Comparison of ENCODE assay signal across 16 cellular contexts in genomic region chr18:75407468-75408437, GRCh38. TPM values are rescaled to one million over a fixed set of nuclear protein-coding genes. Genes with fewer than 3 reads are reported as not detected.
DNase-seq lines count a peak whose midpoint lies in the region; ATAC-seq, FAIRE-seq and TF ChIP-seq lines count a peak whose summit lies in the region.
"Had no signal": no experiment of that assay in that cellular context is flagged by ENCODE, and none has a peak within 500 bp of the region (broad histone marks: within the 10 kb centered on the region; RNA-seq: fewer than 3 reads in every experiment).

No MANE protein-coding gene starts in this region.

- no peak overlapping the region for H3K4ac ChIP-seq in H9 (ENCODE audit: low read depth, low read length)

- H3K9me2 ChIP-seq in hepatocyte (replicated peaks; ENCODE audit: insufficient read depth) = no peaks in the 10 kb centered on the region

- H3K79me2 ChIP-seq in H9 (ENCODE audit: insufficient read depth, low read length) = no peaks in the 10 kb centered on the region
- H3K79me2 ChIP-seq in astrocyte (ENCODE audit: insufficient read depth, low read length) = no peaks in the 10 kb centered on the region
- no peaks in the 10 kb centered on the region for H3K79me2 ChIP-seq in hepatocyte

- H3K27ac ChIP-seq in H9 (ENCODE audit: insufficient read length, low read depth, low read length) = no peak overlapping the region
- H3K27ac ChIP-seq in astrocyte (ENCODE audit: low read depth, low read length) = peak overlapping the region; percentile 86
- peak overlapping the region; percentile 28 for H3K27ac ChIP-seq in hepatocyte
- H3K27ac ChIP-seq: heart right ventricle, vagina had no signal

- no peak overlapping the region for H4K91ac ChIP-seq in H9 (ENCODE audit: insufficient read length, low read depth, low read length)

- no peak overlapping the region for H2BK12ac ChIP-seq in H9 (ENCODE audit: insufficient read length, low read depth, low read length)

- H3K4me1 Mint-ChIP-seq in H9 (peaks cover 21 to 24% of the 10 kb centered on the region in 2 experiments), astrocyte (ENCODE audit: low read depth, unreplicated experiment) (peaks cover 29% of the 10 kb centered on the region)

- H4K8ac ChIP-seq in H9 (replicated peaks; ENCODE audit: insufficient read length, low read depth, low read length) = no peak overlapping the region

- no CpG with 5 or more reads among the region's 21 CpGs for WGBS in H9 (ENCODE audit: extremely low coverage, insufficient read length, low lambda C conversion rate)
- WGBS in hepatocyte (ENCODE audit: low lambda C conversion rate, missing lambda C conversion rate) = 38% methylated on average over 21 of the region's 21 CpGs

- H3K56ac ChIP-seq in H9 (ENCODE audit: insufficient read length, low read depth, low read length) = no peak overlapping the region

- no peak overlapping the region for H2BK120ac ChIP-seq in H9 (ENCODE audit: low read depth, low read length, poor library complexity, severe bottlenecking)

- intact Hi-C loops in sciatic nerve (cut with DNase I) = no loop called here

- H3K27me3 ChIP-seq in H9 (ENCODE audit: insufficient read depth, low read length) (no peaks in the 10 kb centered on the region), astrocyte (ENCODE audit: insufficient read depth, low read length) (no peaks in the 10 kb centered on the region), hepatocyte (no peaks in the 10 kb centered on the region)
- H3K27me3 ChIP-seq: vagina had no signal

- H2AK5ac ChIP-seq in H9 (ENCODE audit: insufficient read length, low read length) = no peak overlapping the region

- DNase-seq in H9 (peak; percentile 60), astrocyte (ENCODE audit: low read depth) (peak; percentile 30), hepatocyte (ENCODE audit: low spot score) (peak; percentile 18), sciatic nerve (ENCODE audit: low spot score) (no peak), NCI-H526 (lab: John Stamatoyannopoulos, UW) (no peak), NCI-H2107 (lab: John Stamatoyannopoulos, UW) (no peak), RCC 7860 (ENCODE audit: low spot score) (no peak)
- DNase-seq: activated CD4-positive, CD25-positive, alpha-beta regulatory T cell treated with anti-CD3 and anti-CD28 coated beads, Interleukin-2, amount 50 U/mL, for 72 hours; CD8-positive, alpha-beta T cell; heart right ventricle; NCI-H446; SIG-M5; small intestine had no signal

- H3K4me3 ChIP-seq in astrocyte (ENCODE audit: insufficient read depth, low read depth, low read length) (peak overlapping the region; percentile 8), hepatocyte (no peak overlapping the region)
- H3K4me3 ChIP-seq: heart right ventricle had no signal

- H2BK5ac ChIP-seq in H9 (ENCODE audit: insufficient read length, low read length) = no peak overlapping the region

- H3K14ac ChIP-seq in H9 (ENCODE audit: insufficient read depth, low read length) = no peak overlapping the region

- TF ChIP-seq CTCF in H9 (conservative IDR thresholded peaks at IDR 0.05) (no peak), astrocyte (IDR thresholded peaks at IDR 0.05; ENCODE audit: insufficient read depth, low read depth, low read length) (no peak), hepatocyte (IDR thresholded peaks at IDR 0.05; ENCODE audit: poor library complexity) (no peak)

- H3K27ac Mint-ChIP-seq in H9 = no peak overlapping the region
- H3K27ac Mint-ChIP-seq in astrocyte (ENCODE audit: unreplicated experiment) = peak overlapping the region; percentile 36
- H3K27ac Mint-ChIP-seq: CD8-positive, alpha-beta T cell had no signal

- H2AFZ ChIP-seq in H9 (ENCODE audit: low read length) = no peak overlapping the region
- peak overlapping the region; percentile 65 for H2AFZ ChIP-seq in astrocyte (ENCODE audit: low read depth, low read length)
- peak overlapping the region; percentile 39 for H2AFZ ChIP-seq in hepatocyte

- FAIRE-seq in astrocyte (lab: Jason Lieb, UNC) = no peak
- no peak for FAIRE-seq in RCC 7860 (lab: Jason Lieb, UNC)
- FAIRE-seq: colon, small intestine had no signal

- H3K18ac ChIP-seq in H9 (ENCODE audit: insufficient read length, low read depth, low read length) = no peak overlapping the region

- no peak overlapping the region for H3K9ac ChIP-seq in H9 (ENCODE audit: extremely low read depth, insufficient read length, low read length)
- H3K9ac ChIP-seq in astrocyte (ENCODE audit: low read length) = peak overlapping the region; percentile 57

- H3K36me3 Mint-ChIP-seq in H9 (ENCODE audit: insufficient read depth in 1 of 3, low read depth in 3 of 3) (no peaks in the 10 kb centered on the region; a peak in 1 of 7 replicates), astrocyte (ENCODE audit: low read depth, unreplicated experiment) (no peaks in the 10 kb centered on the region)
- H3K36me3 Mint-ChIP-seq: CD8-positive, alpha-beta T cell had no signal

- H4K20me1 ChIP-seq in H9 (ENCODE audit: control insufficient read depth, insufficient read depth, insufficient read length) = no peaks in the 10 kb centered on the region
- no peaks in the 10 kb centered on the region for H4K20me1 ChIP-seq in astrocyte (ENCODE audit: insufficient read depth, low read length)
- no peaks in the 10 kb centered on the region for H4K20me1 ChIP-seq in hepatocyte (ENCODE audit: insufficient read depth, poor library complexity, severe bottlenecking)

- H2BK15ac ChIP-seq in H9 (ENCODE audit: low read depth, low read length) = no peak overlapping the region

- no peak overlapping the region for H3K4me3 Mint-ChIP-seq in H9
- H3K4me3 Mint-ChIP-seq in astrocyte (ENCODE audit: unreplicated experiment) = no peak overlapping the region
- H3K4me3 Mint-ChIP-seq: CD8-positive, alpha-beta T cell had no signal

- no peaks in the 10 kb centered on the region for H3K79me1 ChIP-seq in H9 (ENCODE audit: insufficient read depth, low read depth, low read length, poor library complexity, severe bottlenecking)

- H3K4me1 ChIP-seq in H9 (ENCODE audit: insufficient read depth, low read length) (no peaks in the 10 kb centered on the region), astrocyte (ENCODE audit: insufficient read depth, low read length) (peaks cover 28% of the 10 kb centered on the region), hepatocyte (ENCODE audit: insufficient read depth) (peaks cover 15% of the 10 kb centered on the region)

- no peak overlapping the region for H2BK20ac ChIP-seq in H9 (ENCODE audit: low read depth, low read length, poor library complexity, severe bottlenecking)

- no peak overlapping the region for H3T11ph ChIP-seq in H9 (ENCODE audit: low read length)

- H3K36me3 ChIP-seq in astrocyte (ENCODE audit: insufficient read depth, low read length) (no peaks in the 10 kb centered on the region), hepatocyte (replicated peaks; ENCODE audit: insufficient read depth, low read depth) (no peaks in the 10 kb centered on the region)
- H3K36me3 ChIP-seq: heart right ventricle, vagina had no signal

- no peak overlapping the region for H3K4me2 ChIP-seq in H9 (ENCODE audit: insufficient read depth, insufficient read length, low read length)
- H3K4me2 ChIP-seq in astrocyte (ENCODE audit: low read length) = peak overlapping the region; percentile 70
- H3K4me2 ChIP-seq in hepatocyte = peak overlapping the region; percentile 61

- peak; percentile 50 for ATAC-seq in sciatic nerve
- ATAC-seq in HG03460 (IDR thresholded peaks at IDR 0.05; ENCODE audit: unreplicated experiment) = no peak
- ATAC-seq: CD8-positive, alpha-beta T cell had no signal

- H3K9me3 Mint-ChIP-seq in H9 = no peaks in the 10 kb centered on the region
- peaks cover 2% of the 10 kb centered on the region for H3K9me3 Mint-ChIP-seq in astrocyte (ENCODE audit: unreplicated experiment)
- H3K9me3 Mint-ChIP-seq: CD8-positive, alpha-beta T cell had no signal

- H3K23me2 ChIP-seq in H9 (ENCODE audit: insufficient read length, low read depth, low read length, poor library complexity, severe bottlenecking) = no peaks in the 10 kb centered on the region

- H3K27me3 Mint-ChIP-seq in H9 (ENCODE audit: low read depth) (peaks cover 38% of the 10 kb centered on the region), astrocyte (ENCODE audit: low read depth, unreplicated experiment) (peaks cover 13% of the 10 kb centered on the region)

- no peak overlapping the region for H4K5ac ChIP-seq in H9 (ENCODE audit: insufficient read length, low read depth, low read length)

- H3K23ac ChIP-seq in H9 (ENCODE audit: insufficient read length, low read depth, low read length) = no peak overlapping the region

- H3K9me3 ChIP-seq in H9 (ENCODE audit: control insufficient read depth, low read depth, low read length) (no peaks in the 10 kb centered on the region), astrocyte (ENCODE audit: insufficient read depth, low read depth, low read length) (no peaks in the 10 kb centered on the region), hepatocyte (ENCODE audit: low read depth) (no peaks in the 10 kb centered on the region)
- H3K9me3 ChIP-seq: heart right ventricle, vagina had no signal

RNA-seq across cellular contexts. Expression of gene SMIM21, which starts 19.8 kb away (rescaled TPM):
- total RNA-seq in H9 (2021) (not detected in 2 replicates), astrocyte (not detected in 2 replicates), hepatocyte (not detected in 2 replicates), sciatic nerve (not detected)
- polyA plus RNA-seq in hepatocyte = not detected in 2 replicates
- total RNA-seq: CD8-positive, alpha-beta T cell; heart right ventricle; vagina had no signal
- polyA plus RNA-seq: heart right ventricle, small intestine had no signal

Comparison
In these comparisons a context has a peak if more than half of its experiments do, and no peak if none do; other contexts are left out.
1. DNase-seq: peak in H9 (single experiment), astrocyte (single experiment) and hepatocyte (single experiment); none in sciatic nerve (single experiment), NCI-H526 (0 of 2), NCI-H2107 (single experiment) and RCC 7860 (single experiment).